Comparison of ENCODE assay signal across 23 cellular contexts in the genomic region with DNA sequence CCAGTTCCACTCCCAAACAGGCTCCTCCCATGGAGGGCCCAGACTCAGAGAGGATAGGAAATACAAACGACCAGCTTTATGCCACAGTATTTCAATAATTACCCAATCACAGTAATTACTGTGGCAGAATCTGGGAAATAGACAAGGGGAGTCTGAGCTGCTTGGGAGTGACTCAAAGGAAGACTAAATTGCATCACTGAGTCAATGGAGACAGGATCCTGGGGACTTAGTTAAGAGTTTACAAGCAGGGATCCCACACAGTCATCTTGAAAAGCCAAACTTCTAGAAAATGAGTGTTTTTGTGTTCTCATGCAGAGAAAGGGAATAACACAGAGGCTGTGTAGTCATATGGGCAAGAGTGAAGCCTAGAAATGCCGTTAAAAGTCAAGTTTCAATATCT.
DNase-seq lines count a peak whose midpoint lies in the region; ATAC-seq and TF ChIP-seq lines count a peak whose summit lies in the region.
"Had no signal": no experiment of that assay in that cellular context is flagged by ENCODE, and none has a peak within 500 bp of the region (broad histone marks: within the 10 kb centered on the region; RNA-seq: fewer than 3 reads in every experiment).

No MANE protein-coding gene starts in this region.

- H3K4me1 Mint-ChIP-seq in GM23338, result peaks cover 4% of the 10 kb centered on the region; the same call in 1 of the 3 replicates
- H3K4me1 Mint-ChIP-seq: activated CD4-positive, alpha-beta T cell treated with anti-CD3 and anti-CD28 coated beads, Interleukin-2, amount 10 ng/mL, durations not matched to agents 7 days and 5 days; brain; CD4-positive, CD25-positive, alpha-beta regulatory T cell; memory B cell had no signal

- DNase-seq in GM23338 (ENCODE audit: low spot score) (no peak), adipocyte (ENCODE audit: low read depth) (no peak), fibroblast of mammary gland (ENCODE audit: low read depth) (peak; percentile 69), stromal cell of bone marrow (ENCODE audit: low read depth) (peak; percentile 64), NCI-H2196 (lab: John Stamatoyannopoulos, UW; ENCODE audit: unreplicated experiment) (no peak), aorta (no peak), GM20000 (ENCODE audit: low spot score) (no peak)
- DNase-seq: activated CD4-positive, alpha-beta T cell treated with anti-CD3 and anti-CD28 coated beads, Interleukin-2, amount 10 ng/mL, durations not matched to agents 7 days and 5 days; activated gamma-delta T cell treated with Interleukin-2 at 50 U/mL for 16 hours; activated T-cell treated with anti-CD3 and anti-CD28 coated beads, Interleukin-2, amount 50 U/mL, for 4 hours; CD4-positive, CD25-positive, alpha-beta regulatory T cell; NCI-H1092 treated with DMSO at 0.1 percent for 48 hours; NCI-H187 treated with DMSO at 0.1 percent for 48 hours; NCI-H524 treated with DMSO at 0.1 percent for 48 hours; SIG-M5; stimulated activated naive CD4-positive, alpha-beta T cell; T1000; uterus had no signal

- intact Hi-C loops in aorta (cut with DNase I), result no loop called here

- H3K36me3 ChIP-seq in GM23338 (ENCODE audit: insufficient read depth) (no peaks in the 10 kb centered on the region), adipocyte (ENCODE audit: control insufficient read depth, insufficient read depth, low read length, severe bottlenecking) (no peaks in the 10 kb centered on the region), aorta (ENCODE audit: control insufficient read depth in 1 of 2, insufficient read depth in 2 of 2, low read length in 1 of 2) (no peaks in the 10 kb centered on the region)
- H3K36me3 ChIP-seq: uterus had no signal

- H3K4me3 ChIP-seq in GM23338, result no peak overlapping the region
- H3K4me3 ChIP-seq in adipocyte (ENCODE audit: low read length), result peak overlapping the region; percentile 39
- H3K4me3 ChIP-seq in fibroblast of mammary gland (ENCODE audit: control insufficient read depth, low read depth, low read length), result no peak overlapping the region
- no peak overlapping the region for H3K4me3 ChIP-seq in aorta (ENCODE audit: low read length in 2 of 2)
- H3K4me3 ChIP-seq: uterus had no signal

- H3K9me2 ChIP-seq in GM23338 (ENCODE audit: insufficient read depth), result no peaks in the 10 kb centered on the region

- TF ChIP-seq CTCF in GM23338 (conservative IDR thresholded peaks at IDR 0.05; ENCODE audit: low read depth in 2 of 2) (no peak), fibroblast of mammary gland (conservative IDR thresholded peaks at IDR 0.05; ENCODE audit: control insufficient read depth, insufficient read depth, low read depth, low read length) (no peak), GM20000 (IDR thresholded peaks at IDR 0.05; ENCODE audit: extremely low read depth, missing control alignments) (no peak)

- no peaks in the 10 kb centered on the region for H3F3A ChIP-seq in GM23338 (replicated peaks; ENCODE audit: low read depth)

- H2AFZ ChIP-seq in GM23338, result peak overlapping the region; percentile 28; the same call in 1 of the 2 replicates

- WGBS in aorta, 2 donors, result 60 to 64% methylated on average over 2 of the region's 2 CpGs

- no peaks in the 10 kb centered on the region for H3K36me3 Mint-ChIP-seq in GM23338 (ENCODE audit: low read depth)
- H3K36me3 Mint-ChIP-seq: brain; CD4-positive, CD25-positive, alpha-beta regulatory T cell; memory B cell had no signal

- H3K9me3 ChIP-seq in adipocyte (ENCODE audit: control insufficient read depth, low read length) (no peaks in the 10 kb centered on the region), aorta (ENCODE audit: control insufficient read depth, low read length) (peaks cover 1% of the 10 kb centered on the region)
- H3K9me3 ChIP-seq: uterus had no signal

- no peaks in the 10 kb centered on the region for H3K9me3 Mint-ChIP-seq in GM23338
- H3K9me3 Mint-ChIP-seq: brain had no signal

- H3K79me2 ChIP-seq in GM23338 (replicated peaks; ENCODE audit: insufficient read depth), result no peaks in the 10 kb centered on the region

- H3K27me3 Mint-ChIP-seq in GM23338 (ENCODE audit: insufficient read depth, low read depth, poor library complexity), result peaks cover 2% of the 10 kb centered on the region
- H3K27me3 Mint-ChIP-seq: activated CD4-positive, alpha-beta T cell treated with anti-CD3 and anti-CD28 coated beads, Interleukin-2, amount 10 ng/mL, durations not matched to agents 7 days and 5 days; CD4-positive, CD25-positive, alpha-beta regulatory T cell; memory B cell had no signal

- H3K27me3 ChIP-seq in GM23338 (ENCODE audit: insufficient read depth) (no peaks in the 10 kb centered on the region), adipocyte (replicated peaks; ENCODE audit: control insufficient read depth, insufficient read depth, low read length) (no peaks in the 10 kb centered on the region), aorta (ENCODE audit: control insufficient read depth in 1 of 2, insufficient read depth in 2 of 2, low read length in 1 of 2) (no peaks in the 10 kb centered on the region)
- H3K27me3 ChIP-seq: uterus had no signal

- no peak overlapping the region for H3K27ac ChIP-seq in GM23338 (ENCODE audit: low read depth)
- H3K27ac ChIP-seq in aorta (ENCODE audit: low read depth in 1 of 2, low read length in 2 of 2), result no peak overlapping the region
- H3K27ac ChIP-seq: uterus had no signal

- H3K4me2 ChIP-seq in GM23338, result no peak overlapping the region

- H3K4me1 ChIP-seq in GM23338 (ENCODE audit: insufficient read depth), result no peaks in the 10 kb centered on the region
- peaks cover 24% of the 10 kb centered on the region for H3K4me1 ChIP-seq in adipocyte (ENCODE audit: control insufficient read depth, insufficient read depth, low read length)
- no peaks in the 10 kb centered on the region for H3K4me1 ChIP-seq in aorta (ENCODE audit: control insufficient read depth in 1 of 2, insufficient read depth in 2 of 2, low read length in 2 of 2)
- H3K4me1 ChIP-seq: uterus had no signal

- H3K4me3 Mint-ChIP-seq in GM23338, result no peak overlapping the region
- H3K4me3 Mint-ChIP-seq: activated CD4-positive, alpha-beta T cell treated with anti-CD3 and anti-CD28 coated beads, Interleukin-2, amount 10 ng/mL, durations not matched to agents 7 days and 5 days; activated T-cell treated with anti-CD3 and anti-CD28 coated beads, Interleukin-2, amount 50 U/mL, for 4 hours; brain; CD4-positive, CD25-positive, alpha-beta regulatory T cell; memory B cell had no signal

- H3K27ac Mint-ChIP-seq in GM23338, result no peak overlapping the region
- H3K27ac Mint-ChIP-seq: activated CD4-positive, alpha-beta T cell treated with anti-CD3 and anti-CD28 coated beads, Interleukin-2, amount 10 ng/mL, durations not matched to agents 7 days and 5 days; brain; CD4-positive, CD25-positive, alpha-beta regulatory T cell; memory B cell; progenitor cell of endocrine pancreas had no signal

- ATAC-seq in GM23338 (no peak), aorta (ENCODE audit: low FRiP score) (no peak)
- ATAC-seq: activated T-cell treated with anti-CD3 and anti-CD28 coated beads, Interleukin-2, amount 50 U/mL, for 4 hours; left lobe of liver; sciatic nerve had no signal

- no peaks in the 10 kb centered on the region for H4K20me1 ChIP-seq in GM23338 (replicated peaks; ENCODE audit: insufficient read depth)

- peak overlapping the region; percentile 59 for H3K9ac ChIP-seq in adipocyte (ENCODE audit: low read length)

TF ChIP-seq in GM23338, 12 proteins besides CTCF, POLR2A, EP300 and RAD21:
- TF ChIP-seq REST (IDR thresholded peaks at IDR 0.05; ENCODE audit: unreplicated experiment) (no peak), EZH2 (IDR thresholded peaks at IDR 0.05; ENCODE audit: low read depth, unreplicated experiment) (no peak)
- TF ChIP-seq, protein P1, sequence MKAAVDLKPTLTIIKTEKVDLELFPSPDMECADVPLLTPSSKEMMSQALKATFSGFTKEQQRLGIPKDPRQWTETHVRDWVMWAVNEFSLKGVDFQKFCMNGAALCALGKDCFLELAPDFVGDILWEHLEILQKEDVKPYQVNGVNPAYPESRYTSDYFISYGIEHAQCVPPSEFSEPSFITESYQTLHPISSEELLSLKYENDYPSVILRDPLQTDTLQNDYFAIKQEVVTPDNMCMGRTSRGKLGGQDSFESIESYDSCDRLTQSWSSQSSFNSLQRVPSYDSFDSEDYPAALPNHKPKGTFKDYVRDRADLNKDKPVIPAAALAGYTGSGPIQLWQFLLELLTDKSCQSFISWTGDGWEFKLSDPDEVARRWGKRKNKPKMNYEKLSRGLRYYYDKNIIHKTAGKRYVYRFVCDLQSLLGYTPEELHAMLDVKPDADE (IDR thresholded peaks at IDR 0.05), result no peak
TF ChIP-seq in GM23338: peak in this region for 0.

Comparison
In these comparisons a context has a peak if more than half of its experiments do, and no peak if none do; other contexts are left out.
1. DNase-seq: peak in fibroblast of mammary gland (single experiment) and stromal cell of bone marrow (single experiment); none in GM23338 (single experiment), adipocyte (single experiment), NCI-H2196 (single experiment), aorta (0 of 2) and GM20000 (single experiment).